15 cellular contexts compared by ENCODE assay signal in genomic region chr2:69980408-69980807, GRCh38.
"Had no signal": no experiment of that assay in that cellular context is flagged by ENCODE, and none has a peak within 500 bp of the region (broad histone marks: within the 10 kb centered on the region; RNA-seq: fewer than 3 reads in every experiment).

No MANE protein-coding gene starts in this region.

- H3K27ac ChIP-seq: gastrocnemius medialis, tibial artery had no signal

- H3K9me3 ChIP-seq: gastrocnemius medialis, heart right ventricle, tibial artery had no signal

- H3K36me3 ChIP-seq: gastrocnemius medialis, heart right ventricle, tibial artery had no signal

- H3K4me3 ChIP-seq: gastrocnemius medialis, heart right ventricle, tibial artery had no signal

- ATAC-seq: activated T-helper 17 cell treated with anti-CD3 and anti-CD28 coated beads, Interleukin-2, amount 50 U/mL, for 72 hours; gastrocnemius medialis; heart right ventricle; left ventricle myocardium superior; stimulated activated effector memory CD8-positive, alpha-beta T cell treated with anti-CD3 and anti-CD28 coated beads, Interleukin-12 subunit alpha, Interleukin-12 subunit beta, amount 100 ng/mL, for 72 hours; T-cell had no signal

- H3K4me1 ChIP-seq: gastrocnemius medialis had no signal

- DNase-seq: activated CD4-positive, alpha-beta T cell treated with anti-CD3 and anti-CD28 coated beads for 4 hours; activated naive CD4-positive, alpha-beta T cell treated with anti-CD3 and anti-CD28 coated beads for 36 hours; dermis blood vessel endothelial cell; endodermal cell; erythroblast; gastrocnemius medialis; heart right ventricle; kidney; left ventricle myocardium superior; retina; small intestine; T-cell had no signal

- H3K27me3 ChIP-seq: gastrocnemius medialis, heart right ventricle, tibial artery had no signal
